18 cellular contexts compared by ENCODE assay signal in the genomic region with DNA sequence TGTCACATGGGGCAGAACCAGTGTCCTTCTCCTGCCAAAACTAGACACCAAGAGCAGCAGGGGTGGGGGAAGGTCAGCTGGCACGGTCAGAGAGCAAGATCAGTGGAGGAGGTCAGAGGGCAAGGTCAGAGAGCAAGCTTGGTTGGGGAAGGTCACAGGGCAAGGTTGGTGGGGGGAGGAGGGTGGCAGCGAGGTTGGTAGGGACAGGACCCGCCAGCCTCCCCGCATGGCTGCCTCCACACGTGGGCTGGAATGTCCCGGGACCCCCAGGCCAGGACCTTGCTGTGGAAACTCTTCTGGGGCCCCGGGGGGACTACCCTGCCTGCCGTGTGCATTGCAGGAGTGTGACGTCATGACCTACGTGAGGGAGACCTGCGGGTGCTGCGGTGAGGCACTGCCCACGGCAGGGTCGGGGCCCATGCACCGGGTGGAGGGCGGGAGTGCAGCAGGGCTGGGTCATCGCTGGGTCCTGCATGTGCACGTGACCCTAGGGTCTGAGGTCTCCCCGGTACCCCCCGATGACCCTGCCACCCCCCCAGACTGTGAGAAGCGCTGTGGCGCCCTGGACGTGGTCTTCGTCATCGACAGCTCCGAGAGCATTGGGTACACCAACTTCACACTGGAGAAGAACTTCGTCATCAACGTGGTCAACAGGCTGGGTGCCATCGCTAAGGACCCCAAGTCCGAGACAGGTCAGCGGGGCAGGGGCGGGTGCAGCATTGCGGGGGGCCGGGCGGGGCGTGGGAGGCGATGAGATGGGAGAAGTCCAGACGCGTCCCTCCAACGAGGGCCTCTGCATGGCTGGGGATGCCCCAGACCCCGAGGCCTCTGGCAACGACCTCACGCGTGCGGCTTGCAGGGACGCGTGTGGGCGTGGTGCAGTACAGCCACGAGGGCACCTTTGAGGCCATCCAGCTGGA. TPM values are rescaled to one million over a fixed set of nuclear protein-coding genes. Genes with fewer than 3 reads are reported as not detected.
DNase-seq lines count a peak whose midpoint lies in the region; ATAC-seq and TF ChIP-seq lines count a peak whose summit lies in the region.
"Had no signal": no experiment of that assay in that cellular context is flagged by ENCODE, and none has a peak within 500 bp of the region (broad histone marks: within the 10 kb centered on the region; RNA-seq: fewer than 3 reads in every experiment).

No MANE protein-coding gene starts in this region.

- H3K4me3 Mint-ChIP-seq in chondrocyte (ENCODE audit: unreplicated experiment) = no peak overlapping the region
- H3K4me3 Mint-ChIP-seq: stimulated activated effector memory CD8-positive, alpha-beta T cell treated with anti-CD3 and anti-CD28 coated beads, Interleukin-12 subunit alpha, Interleukin-12 subunit beta, amount 100 ng/mL, for 72 hours had no signal

- H3K4me1 ChIP-seq in mesenchymal stem cell (ENCODE audit: control insufficient read depth, insufficient read depth, low read depth, low read length) (peaks cover 14% of the 10 kb centered on the region), transverse colon (no peaks in the 10 kb centered on the region)

- H4K91ac ChIP-seq in mesenchymal stem cell (ENCODE audit: low read length) = peak overlapping the region; percentile 3

- H3K36me3 ChIP-seq in mesenchymal stem cell (ENCODE audit: control insufficient read depth in 1 of 2, insufficient read depth in 2 of 2, low read depth in 1 of 2, low read length in 2 of 2) (peaks cover 97 to 100% of the 10 kb centered on the region in 2 experiments), transverse colon (peaks cover 0 to 26% (median 0%) of the 10 kb centered on the region in 4 donors)

- H3K27me3 ChIP-seq in mesenchymal stem cell (ENCODE audit: control insufficient read depth in 1 of 2, insufficient read depth in 1 of 2, low read length in 2 of 2) (no peaks in the 10 kb centered on the region), transverse colon (no peaks in the 10 kb centered on the region)

- no peak for ATAC-seq in HG02642 (IDR thresholded peaks at IDR 0.05; ENCODE audit: poor library complexity, unreplicated experiment)
- ATAC-seq: stimulated activated effector memory CD8-positive, alpha-beta T cell treated with anti-CD3 and anti-CD28 coated beads, Interleukin-12 subunit alpha, Interleukin-12 subunit beta, amount 100 ng/mL, for 72 hours had no signal

- TF ChIP-seq CTCF in chondrocyte (IDR thresholded peaks at IDR 0.05) (no peak), transverse colon (IDR thresholded peaks at IDR 0.05) (no peak)

- no peak overlapping the region for H2BK15ac ChIP-seq in mesenchymal stem cell (ENCODE audit: low read depth, poor library complexity, severe bottlenecking)

- peaks cover 27% of the 10 kb centered on the region for H3K36me3 Mint-ChIP-seq in chondrocyte (ENCODE audit: low read depth)

- H3K27ac Mint-ChIP-seq in chondrocyte (ENCODE audit: unreplicated experiment) = no peak overlapping the region
- H3K27ac Mint-ChIP-seq: stimulated activated effector memory CD8-positive, alpha-beta T cell treated with anti-CD3 and anti-CD28 coated beads, Interleukin-12 subunit alpha, Interleukin-12 subunit beta, amount 100 ng/mL, for 72 hours had no signal

- no peak overlapping the region for H2BK12ac ChIP-seq in mesenchymal stem cell (ENCODE audit: low read length in 2 of 2)

- no peak overlapping the region for H2AFZ ChIP-seq in mesenchymal stem cell (ENCODE audit: low read depth, low read length)

- no peak overlapping the region for H2BK120ac ChIP-seq in mesenchymal stem cell (ENCODE audit: low read depth, low read length)

- H3K27ac ChIP-seq in mesenchymal stem cell (ENCODE audit: low read length, poor library complexity, severe bottlenecking) = no peak overlapping the region
- no peak overlapping the region for H3K27ac ChIP-seq in transverse colon
- H3K27ac ChIP-seq: epithelial cell of prostate had no signal

- peak overlapping the region; percentile 73 for H4K8ac ChIP-seq in mesenchymal stem cell (ENCODE audit: low read length)

- H3K9me3 ChIP-seq in mesenchymal stem cell (ENCODE audit: control insufficient read depth, low read length) (peaks cover 3% of the 10 kb centered on the region), transverse colon (no peaks in the 10 kb centered on the region)

- DNase-seq in activated naive CD4-positive, alpha-beta T cell treated with anti-CD3 and anti-CD28 coated beads, Interleukin-2, amount 50 U/mL, for 16 hours = peak; percentile 7
- DNase-seq in activated naive CD4-positive, alpha-beta T cell (lab: John Stamatoyannopoulos, UW) = no peak
- DNase-seq in chondrocyte (ENCODE audit: low spot score) (peak; percentile 89), mesenchymal stem cell (no peak), transverse colon (peak; percentile 6), kidney tubule cell (ENCODE audit: low spot score) (no peak), NOMO-1 treated with DMSO at 0.1 percent for 48 hours (lab: John Stamatoyannopoulos, UW; ENCODE audit: unreplicated experiment) (no peak)
- DNase-seq: DMS79; hypothalamus; NCI-H2029; NCI-H774; SHP77 treated with DMSO at 0.1 percent for 48 hours; stimulated activated CD4-positive, alpha-beta T cell treated with anti-CD3 and anti-CD28 coated beads, Interleukin-2, amount 100 ng/mL, for 48 hours had no signal

- no peak for TF ChIP-seq EP300 in transverse colon (IDR thresholded peaks at IDR 0.05; ENCODE audit: low read depth)

- H3K27me3 Mint-ChIP-seq in chondrocyte (ENCODE audit: low read depth) = no peaks in the 10 kb centered on the region

- no peak overlapping the region for H3K4me3 ChIP-seq in mesenchymal stem cell (ENCODE audit: insufficient read depth in 1 of 2, low read depth in 1 of 2, low read length in 2 of 2)
- H3K4me3 ChIP-seq in transverse colon = no peak overlapping the region

- intact Hi-C loops in transverse colon (cut with DNase I; ENCODE audit: low total_unique reads) = no loop called here

- H3K4me1 Mint-ChIP-seq in chondrocyte (ENCODE audit: low read depth) = peaks cover 3% of the 10 kb centered on the region
- H3K4me1 Mint-ChIP-seq: stimulated activated effector memory CD8-positive, alpha-beta T cell treated with anti-CD3 and anti-CD28 coated beads, Interleukin-12 subunit alpha, Interleukin-12 subunit beta, amount 100 ng/mL, for 72 hours had no signal

- no peak overlapping the region for H2BK5ac ChIP-seq in mesenchymal stem cell (ENCODE audit: low read depth, low read length, poor library complexity, severe bottlenecking)

- H3K79me1 ChIP-seq in mesenchymal stem cell (replicated peaks; ENCODE audit: low read length, poor library complexity, severe bottlenecking) = peaks cover 31% of the 10 kb centered on the region

- no peak overlapping the region for H2AK5ac ChIP-seq in mesenchymal stem cell (ENCODE audit: low read length, severe bottlenecking)

- H3K4me2 ChIP-seq in mesenchymal stem cell (ENCODE audit: low read length, poor library complexity, severe bottlenecking) = no peak overlapping the region

- H3K9me3 Mint-ChIP-seq in chondrocyte (ENCODE audit: low read depth) = no peaks in the 10 kb centered on the region
- H3K9me3 Mint-ChIP-seq: stimulated activated effector memory CD8-positive, alpha-beta T cell treated with anti-CD3 and anti-CD28 coated beads, Interleukin-12 subunit alpha, Interleukin-12 subunit beta, amount 100 ng/mL, for 72 hours had no signal

- no peak overlapping the region for H3K23ac ChIP-seq in mesenchymal stem cell (ENCODE audit: low read length in 2 of 2)

- H3K18ac ChIP-seq in mesenchymal stem cell (ENCODE audit: low read depth in 1 of 2, low read length in 2 of 2) = no peak overlapping the region

- no peak overlapping the region for H3K9ac ChIP-seq in mesenchymal stem cell (ENCODE audit: low read length)

- H3K4ac ChIP-seq in mesenchymal stem cell (ENCODE audit: low read depth in 1 of 2, low read length in 2 of 2) = no peak overlapping the region

- in situ Hi-C loops in transverse colon (cut with MboI; ENCODE audit: low pct_ligation_motif_present in 1 of 4, low pct_unique_long_range_greater_than_20kb in 1 of 4, low sequenced_read_pairs in 3 of 4) = loop anchor here in 1 of 4 donors (25.0 kb wide), 1 partner anchor 163 kb away; no protein-coding TSS in a partner anchor

- no peak for TF ChIP-seq POLR2A in transverse colon (IDR thresholded peaks at IDR 0.05)

- 94% methylated on average over 49 of the region's 49 CpGs for WGBS in mesenchymal stem cell
- 83 to 86% methylated on average over 4 to 47 of the region's 49 CpGs for WGBS in transverse colon (ENCODE audit: low coverage in 1 of 2), 2 donors

- H3K14ac ChIP-seq in mesenchymal stem cell (ENCODE audit: low read length in 2 of 2) = no peak overlapping the region

RNA-seq across cellular contexts. Expression of gene COL6A2, which starts 27.3 kb away (rescaled TPM):
- 1,314 to 1,671 TPM (median 1,646 TPM) in 3 replicates for total RNA-seq in chondrocyte
- 1,409 TPM for polyA plus RNA-seq in mesenchymal stem cell (2013, experiment 1 of 2)
- 1,389 TPM for polyA plus RNA-seq in mesenchymal stem cell (2013, experiment 2 of 2)
- 100 to 1,000 TPM; 172 to 550 (median 346) TPM for total RNA-seq in transverse colon

RNA-seq across cellular contexts. Expression of gene FTCD, which starts 30.2 kb away (rescaled TPM):
- 1.7 to 4.1 TPM (median 1.7 TPM) in 3 replicates for total RNA-seq in chondrocyte
- 1.5 TPM for polyA plus RNA-seq in mesenchymal stem cell (2013, experiment 1 of 2)
- 1.8 TPM for polyA plus RNA-seq in mesenchymal stem cell (2013, experiment 2 of 2)
- not detected for total RNA-seq in transverse colon
- total RNA-seq: LHCN-M2, pulmonary artery endothelial cell had no signal

RNA-seq across cellular contexts. Expression of gene SPATC1L, which starts 59.1 kb away (rescaled TPM):
- total RNA-seq in chondrocyte (14.0 to 18.5 TPM (median 14.1 TPM) in 3 replicates), transverse colon (10 to 100 TPM in 1 of 4 donors, 1 to 10 TPM in 2, not detected in 1; 1.2 to 11.0 (median 8.5) TPM)
- 39.1 TPM for polyA plus RNA-seq in mesenchymal stem cell (2013, experiment 1 of 2)
- 40.8 TPM for polyA plus RNA-seq in mesenchymal stem cell (2013, experiment 2 of 2)

Comparison
In these comparisons a context has a peak if more than half of its experiments do, and no peak if none do; other contexts are left out.
1. DNase-seq: peak in activated naive CD4-positive, alpha-beta T cell treated with anti-CD3 and anti-CD28 coated beads, Interleukin-2, amount 50 U/mL, for 16 hours (single experiment), chondrocyte (single experiment) and transverse colon (single experiment); none in activated naive CD4-positive, alpha-beta T cell (0 of 4), mesenchymal stem cell (single experiment), kidney tubule cell (single experiment) and NOMO-1 treated with DMSO at 0.1 percent for 48 hours (single experiment).